1 cellular context compared by ENCODE assay signal in the genomic region with DNA sequence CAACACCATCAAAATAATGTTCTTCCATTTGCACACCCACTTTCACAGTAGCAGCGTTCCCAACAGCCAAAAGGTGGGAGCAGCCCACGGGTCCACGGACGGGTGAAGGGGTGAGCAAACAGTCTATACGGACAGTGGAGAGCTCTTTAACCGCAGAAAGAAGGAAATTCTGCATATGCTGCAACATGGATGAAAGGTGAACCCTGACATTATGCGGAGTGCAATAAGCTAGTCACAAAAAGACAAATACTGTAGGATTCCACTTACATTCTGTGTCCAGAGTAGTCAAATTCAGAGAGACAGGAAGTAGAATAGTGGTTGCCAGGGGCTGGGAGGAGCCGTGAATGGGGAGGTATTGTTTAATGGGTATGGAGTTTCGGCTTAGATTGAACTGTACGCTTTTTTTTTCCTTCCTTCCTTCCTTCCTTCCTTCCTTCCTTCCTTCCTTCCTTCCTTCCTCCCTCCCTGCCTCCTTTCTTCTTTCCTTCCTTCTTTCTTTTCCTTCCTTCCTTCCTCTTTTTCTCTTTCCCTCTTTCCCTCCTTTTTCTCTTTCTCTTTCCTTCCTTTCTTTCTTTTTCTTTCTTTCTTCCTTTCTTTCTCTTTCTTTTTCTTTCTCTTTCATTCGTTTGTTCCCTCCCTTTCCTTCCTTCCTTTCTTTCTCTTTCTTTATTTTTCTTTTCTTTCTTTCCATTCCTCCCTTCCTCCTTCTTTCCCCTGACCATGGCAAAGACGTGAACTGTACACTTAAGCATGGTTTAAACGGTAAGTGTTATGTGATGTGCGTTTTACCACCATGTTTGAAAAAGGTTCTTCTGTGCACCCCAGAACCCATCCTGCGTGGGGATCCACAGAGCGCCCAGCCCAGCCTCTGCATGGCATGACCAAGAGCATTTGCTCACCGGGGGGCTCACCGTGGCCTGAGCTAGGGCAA.
A peak's percentile ranks its signal among the peaks of the same experiment; 100 is the strongest.
TF ChIP-seq lines count a peak whose summit lies in the region.

No MANE protein-coding gene starts in this region.

TF ChIP-seq in WTC11, 78 proteins besides CTCF, POLR2A, EP300 and RAD21 (continued from another document):
- TF ChIP-seq AFF4 (CRISPR knock-in tag; IDR thresholded peaks at IDR 0.05; ENCODE audit: borderline replicate concordance) (no peak), ATF3 (CRISPR knock-in tag; conservative IDR thresholded peaks at IDR 0.05) (no peak), MYBL2 (CRISPR knock-in tag; IDR thresholded peaks at IDR 0.05) (no peak), FOXJ3 (CRISPR knock-in tag; IDR thresholded peaks at IDR 0.05; ENCODE audit: borderline replicate concordance) (no peak), IRF2 (CRISPR knock-in tag; IDR thresholded peaks at IDR 0.05; ENCODE audit: borderline replicate concordance, low read depth) (no peak), ZNF512 (CRISPR knock-in tag; IDR thresholded peaks at IDR 0.05; ENCODE audit: borderline replicate concordance) (peak; percentile 96), PREB (CRISPR knock-in tag; IDR thresholded peaks at IDR 0.05; ENCODE audit: borderline replicate concordance) (no peak), ZNF121 (CRISPR knock-in tag; IDR thresholded peaks at IDR 0.05) (no peak), NR2C2 (CRISPR knock-in tag; IDR thresholded peaks at IDR 0.05) (no peak)
- TF ChIP-seq, protein P1, sequence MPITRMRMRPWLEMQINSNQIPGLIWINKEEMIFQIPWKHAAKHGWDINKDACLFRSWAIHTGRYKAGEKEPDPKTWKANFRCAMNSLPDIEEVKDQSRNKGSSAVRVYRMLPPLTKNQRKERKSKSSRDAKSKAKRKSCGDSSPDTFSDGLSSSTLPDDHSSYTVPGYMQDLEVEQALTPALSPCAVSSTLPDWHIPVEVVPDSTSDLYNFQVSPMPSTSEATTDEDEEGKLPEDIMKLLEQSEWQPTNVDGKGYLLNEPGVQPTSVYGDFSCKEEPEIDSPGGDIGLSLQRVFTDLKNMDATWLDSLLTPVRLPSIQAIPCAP (CRISPR knock-in tag; IDR thresholded peaks at IDR 0.05): peak; percentile 46; the same call in 1 of the 2 replicates
- TF ChIP-seq, protein P2, sequence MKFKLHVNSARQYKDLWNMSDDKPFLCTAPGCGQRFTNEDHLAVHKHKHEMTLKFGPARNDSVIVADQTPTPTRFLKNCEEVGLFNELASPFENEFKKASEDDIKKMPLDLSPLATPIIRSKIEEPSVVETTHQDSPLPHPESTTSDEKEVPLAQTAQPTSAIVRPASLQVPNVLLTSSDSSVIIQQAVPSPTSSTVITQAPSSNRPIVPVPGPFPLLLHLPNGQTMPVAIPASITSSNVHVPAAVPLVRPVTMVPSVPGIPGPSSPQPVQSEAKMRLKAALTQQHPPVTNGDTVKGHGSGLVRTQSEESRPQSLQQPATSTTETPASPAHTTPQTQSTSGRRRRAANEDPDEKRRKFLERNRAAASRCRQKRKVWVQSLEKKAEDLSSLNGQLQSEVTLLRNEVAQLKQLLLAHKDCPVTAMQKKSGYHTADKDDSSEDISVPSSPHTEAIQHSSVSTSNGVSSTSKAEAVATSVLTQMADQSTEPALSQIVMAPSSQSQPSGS (CRISPR knock-in tag; IDR thresholded peaks at IDR 0.05; ENCODE audit: borderline replicate concordance, low read depth): no peak
